8 cellular contexts compared by ENCODE assay signal in the genomic region with DNA sequence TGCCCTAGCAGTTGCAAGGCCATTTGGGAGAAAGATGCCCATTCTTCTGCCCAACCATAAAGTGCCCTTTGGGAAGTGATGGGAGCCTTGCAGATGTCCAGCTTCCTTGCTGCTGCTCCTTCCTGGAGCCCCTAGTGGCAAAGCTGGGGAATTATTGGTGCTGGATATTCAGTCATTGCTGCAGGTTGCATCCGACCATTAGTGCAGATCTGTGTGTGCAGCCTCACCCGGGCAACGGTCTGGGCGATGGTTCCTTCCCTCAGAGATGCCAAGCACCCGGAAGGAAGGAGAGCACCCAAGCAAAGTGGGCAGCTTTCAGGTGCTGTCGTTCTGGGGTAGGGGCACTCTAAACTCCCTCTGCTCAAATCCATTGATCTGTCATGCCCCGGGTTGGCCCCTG.
DNase-seq lines count a peak whose midpoint lies in the region; ATAC-seq, FAIRE-seq and TF ChIP-seq lines count a peak whose summit lies in the region.

No MANE protein-coding gene starts in this region.

- H3K27ac Mint-ChIP-seq in endodermal cell, result no peak overlapping the region
- H3K27ac Mint-ChIP-seq in nephron, result no peak overlapping the region

- peak; percentile 74 for FAIRE-seq in GM18507 (lab: Jason Lieb, UNC)

- H3K9me3 ChIP-seq in endodermal cell (ENCODE audit: control insufficient read depth, low read length), result no peaks in the 10 kb centered on the region

- H3K36me3 Mint-ChIP-seq in endodermal cell (ENCODE audit: low read depth), result no peaks in the 10 kb centered on the region
- H3K36me3 Mint-ChIP-seq in nephron (ENCODE audit: low read depth), result no peaks in the 10 kb centered on the region

- 49 to 50% methylated on average over 2 to 7 of the region's 7 CpGs for WGBS in endodermal cell (ENCODE audit: insufficient coverage in 1 of 2, insufficient read length in 1 of 2), 2 experiments

- H3K4me1 Mint-ChIP-seq in endodermal cell (peaks cover 7% of the 10 kb centered on the region), nephron (peaks cover 18% of the 10 kb centered on the region)

- DNase-seq in AG08396 (ENCODE audit: low spot score) (peak; percentile 82), GM18507 (ENCODE audit: extremely low spot score, insufficient read length, low read depth) (no peak), NCI-H82 (lab: John Stamatoyannopoulos, UW) (peak; percentile 80), endodermal cell (peak; percentile 70)
- DNase-seq in central memory CD4-positive, alpha-beta T cell, result no peak

- H3K4me1 ChIP-seq in endodermal cell (ENCODE audit: control insufficient read depth, insufficient read depth, low read length), result no peaks in the 10 kb centered on the region

- ATAC-seq in HG03439 (IDR thresholded peaks at IDR 0.05; ENCODE audit: unreplicated experiment) (no peak), GM19455 (IDR thresholded peaks at IDR 0.05; ENCODE audit: unreplicated experiment) (no peak)

- peaks cover 12% of the 10 kb centered on the region for H3K27me3 ChIP-seq in endodermal cell (ENCODE audit: control insufficient read depth, insufficient read depth, low read length, poor library complexity, severe bottlenecking)

- no peak overlapping the region for H3K4me3 ChIP-seq in endodermal cell (ENCODE audit: low read length)

- H3K27ac ChIP-seq in endodermal cell (ENCODE audit: low read depth, low read length), result no peak overlapping the region

- H3K36me3 ChIP-seq in endodermal cell (ENCODE audit: control insufficient read depth, insufficient read depth, low read length), result no peaks in the 10 kb centered on the region

- peaks cover 36% of the 10 kb centered on the region for H3K27me3 Mint-ChIP-seq in endodermal cell (ENCODE audit: insufficient read depth)
- peaks cover 54% of the 10 kb centered on the region for H3K27me3 Mint-ChIP-seq in nephron (ENCODE audit: low read depth)

- H3K4me3 Mint-ChIP-seq in endodermal cell, result no peak overlapping the region
- no peak overlapping the region for H3K4me3 Mint-ChIP-seq in nephron

- peak; percentile 84 for TF ChIP-seq CTCF in endodermal cell (conservative IDR thresholded peaks at IDR 0.05)
- peak; percentile 72 to 80 (median 75) for TF ChIP-seq CTCF in nephron (IDR thresholded peaks at IDR 0.05; ENCODE audit: unreplicated experiment in 3 of 3)

- no peaks in the 10 kb centered on the region for H3K9me3 Mint-ChIP-seq in endodermal cell
- H3K9me3 Mint-ChIP-seq in nephron, result no peaks in the 10 kb centered on the region

- H3K9ac ChIP-seq in endodermal cell (ENCODE audit: extremely low read depth, low read length, poor library complexity, severe bottlenecking), result no peak overlapping the region

Comparison
In these comparisons a context has a peak if more than half of its experiments do, and no peak if none do; other contexts are left out.
1. DNase-seq: peak in AG08396 (single experiment), NCI-H82 (single experiment) and endodermal cell (single experiment); none in GM18507 (single experiment) and central memory CD4-positive, alpha-beta T cell (single experiment).